18 cellular contexts compared by ENCODE assay signal in the genomic region with DNA sequence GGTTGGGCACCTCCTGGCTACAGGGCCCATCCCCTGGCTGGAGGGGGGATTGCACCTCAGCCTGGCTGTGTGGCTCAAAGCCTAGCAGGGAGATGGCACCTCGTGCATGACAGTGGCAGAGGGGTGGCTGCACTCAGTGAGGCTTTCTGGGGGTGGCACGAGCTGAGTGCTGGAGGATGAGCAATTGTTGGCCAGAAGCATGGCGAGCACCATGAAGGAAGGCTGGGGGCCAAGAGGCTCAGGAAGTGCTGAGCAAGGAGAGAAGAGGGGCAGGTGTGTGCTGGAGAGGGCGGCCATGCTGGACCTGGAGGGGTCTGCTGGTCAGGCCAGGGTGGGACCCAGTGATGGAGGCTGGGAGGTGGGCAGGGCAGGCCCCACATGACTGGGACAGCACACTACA.
A peak's percentile ranks its signal among the peaks of the same experiment; 100 is the strongest.
DNase-seq lines count a peak whose midpoint lies in the region; ATAC-seq, FAIRE-seq and TF ChIP-seq lines count a peak whose summit lies in the region.
"Had no signal": no experiment of that assay in that cellular context is flagged by ENCODE, and none has a peak within 500 bp of the region (broad histone marks: within the 10 kb centered on the region; RNA-seq: fewer than 3 reads in every experiment).

No MANE protein-coding gene starts in this region.

- no peaks in the 10 kb centered on the region for H3K4me1 Mint-ChIP-seq in natural killer cell treated with Interleukin-12 subunit alpha and Interleukin-12 subunit beta and Interleukin-15 and Interleukin-18, amount 100 ng/mL, for 72 hours (ENCODE audit: low read depth in 2 of 2)
- H3K4me1 Mint-ChIP-seq in natural killer cell = peaks cover 0 to under 1% of the 10 kb centered on the region in 2 donors
- H3K4me1 Mint-ChIP-seq: CD4-positive, CD25-positive, alpha-beta regulatory T cell; CD8-positive, alpha-beta memory T cell had no signal

- no peak overlapping the region for H3K4me3 ChIP-seq in gastroesophageal sphincter
- no peak overlapping the region for H3K4me3 ChIP-seq in upper lobe of right lung

- H3K27me3 ChIP-seq in gastroesophageal sphincter (peaks cover 70% of the 10 kb centered on the region), upper lobe of right lung (peaks cover 17% of the 10 kb centered on the region)

- no peak for TF ChIP-seq POLR2A in gastroesophageal sphincter (IDR thresholded peaks at IDR 0.05)

- no peaks in the 10 kb centered on the region for H3K4me1 ChIP-seq in gastroesophageal sphincter
- H3K4me1 ChIP-seq in upper lobe of right lung = no peaks in the 10 kb centered on the region

- FAIRE-seq in D721Med (lab: Jason Lieb, UNC) = no peak
- FAIRE-seq: G401.6, GM12891, GM19239, H1 had no signal

- no peak for DNase-seq in natural killer cell treated with Interleukin-12 subunit alpha and Interleukin-12 subunit beta and Interleukin-15 and Interleukin-18, amount 100 ng/mL, for 72 hours (ENCODE audit: low spot score)
- DNase-seq in natural killer cell = no peak
- DNase-seq in omental fat pad (ENCODE audit: low spot score) = no peak
- peak; percentile 38 for DNase-seq in upper lobe of right lung
- DNase-seq in SKM-1 treated with dmso at 0.1 percent for 144 hours (lab: John Stamatoyannopoulos, UW; ENCODE audit: unreplicated experiment) = no peak
- no peak for DNase-seq in NCI-H2196 (lab: John Stamatoyannopoulos, UW; ENCODE audit: unreplicated experiment)
- no peak for DNase-seq in D721Med (ENCODE audit: insufficient read length, low spot score)
- DNase-seq: 8988T; C1 segment of cervical spinal cord; CD4-positive, CD25-positive, alpha-beta regulatory T cell; CD8-positive, alpha-beta memory T cell; COR-L47; H9 had no signal

- H3K4me3 Mint-ChIP-seq in natural killer cell treated with Interleukin-12 subunit alpha and Interleukin-12 subunit beta and Interleukin-15 and Interleukin-18, amount 100 ng/mL, for 72 hours = no peak overlapping the region
- H3K4me3 Mint-ChIP-seq in natural killer cell = no peak overlapping the region
- H3K4me3 Mint-ChIP-seq: CD4-positive, CD25-positive, alpha-beta regulatory T cell; CD8-positive, alpha-beta memory T cell; H9 had no signal

- no peaks in the 10 kb centered on the region for H3K36me3 ChIP-seq in gastroesophageal sphincter
- H3K36me3 ChIP-seq in upper lobe of right lung = no peaks in the 10 kb centered on the region

- H3K27ac ChIP-seq in gastroesophageal sphincter (no peak overlapping the region), upper lobe of right lung (no peak overlapping the region)

- TF ChIP-seq CTCF in natural killer cell (IDR thresholded peaks at IDR 0.05) (no peak), gastroesophageal sphincter (IDR thresholded peaks at IDR 0.05) (no peak), omental fat pad (IDR thresholded peaks at IDR 0.05) (no peak), upper lobe of right lung (IDR thresholded peaks at IDR 0.05) (no peak), D721Med (IDR thresholded peaks at IDR 0.05; ENCODE audit: insufficient read depth, missing control alignments) (no peak)

- TF ChIP-seq EP300 in gastroesophageal sphincter (IDR thresholded peaks at IDR 0.05) = no peak

- H3K9me3 Mint-ChIP-seq in natural killer cell treated with Interleukin-12 subunit alpha and Interleukin-12 subunit beta and Interleukin-15 and Interleukin-18, amount 100 ng/mL, for 72 hours = no peaks in the 10 kb centered on the region
- H3K9me3 Mint-ChIP-seq in natural killer cell = no peaks in the 10 kb centered on the region
- H3K9me3 Mint-ChIP-seq: H9 had no signal

- no peaks in the 10 kb centered on the region for H3K36me3 Mint-ChIP-seq in natural killer cell treated with Interleukin-12 subunit alpha and Interleukin-12 subunit beta and Interleukin-15 and Interleukin-18, amount 100 ng/mL, for 72 hours
- no peaks in the 10 kb centered on the region for H3K36me3 Mint-ChIP-seq in natural killer cell
- H3K36me3 Mint-ChIP-seq: CD4-positive, CD25-positive, alpha-beta regulatory T cell; CD8-positive, alpha-beta memory T cell had no signal

- intact Hi-C loops in natural killer cell (cut with micrococcal nuclease) = no loop called here
- intact Hi-C loops in upper lobe of right lung (cut with DNase I) = no loop called here

- H3K9me3 ChIP-seq in gastroesophageal sphincter = no peaks in the 10 kb centered on the region
- no peaks in the 10 kb centered on the region for H3K9me3 ChIP-seq in upper lobe of right lung

- ATAC-seq in natural killer cell treated with Interleukin-12 subunit alpha and Interleukin-12 subunit beta and Interleukin-15 and Interleukin-18, amount 100 ng/mL, for 72 hours = peak; percentile 18 to 25
- no peak for ATAC-seq in natural killer cell
- ATAC-seq in gastroesophageal sphincter = peak; percentile 14
- peak; percentile 14 for ATAC-seq in omental fat pad (ENCODE audit: low FRiP score)
- ATAC-seq in upper lobe of right lung = no peak

- H3K27ac Mint-ChIP-seq in natural killer cell treated with Interleukin-12 subunit alpha and Interleukin-12 subunit beta and Interleukin-15 and Interleukin-18, amount 100 ng/mL, for 72 hours = no peak overlapping the region
- H3K27ac Mint-ChIP-seq in natural killer cell = no peak overlapping the region
- H3K27ac Mint-ChIP-seq: CD4-positive, CD25-positive, alpha-beta regulatory T cell; CD8-positive, alpha-beta memory T cell; H9 had no signal

- 65 to 74% methylated on average over 2 to 4 of the region's 4 CpGs for WGBS in gastroesophageal sphincter (ENCODE audit: low coverage in 1 of 2), 2 donors

- H3K27me3 Mint-ChIP-seq in natural killer cell treated with Interleukin-12 subunit alpha and Interleukin-12 subunit beta and Interleukin-15 and Interleukin-18, amount 100 ng/mL, for 72 hours = peaks cover under 1 to 6% of the 10 kb centered on the region in 2 donors
- peaks cover 0 to 3% of the 10 kb centered on the region in 2 donors for H3K27me3 Mint-ChIP-seq in natural killer cell (ENCODE audit: low read depth in 2 of 2)
- H3K27me3 Mint-ChIP-seq: CD8-positive, alpha-beta memory T cell had no signal

Comparison
In these comparisons a context has a peak if more than half of its experiments do, and no peak if none do; other contexts are left out.
1. ATAC-seq: peak in natural killer cell treated with Interleukin-12 subunit alpha and Interleukin-12 subunit beta and Interleukin-15 and Interleukin-18, amount 100 ng/mL, for 72 hours (2 of 2), gastroesophageal sphincter (single experiment) and omental fat pad (single experiment); none in natural killer cell (0 of 3) and upper lobe of right lung (single experiment).